10 cellular contexts compared by ENCODE assay signal in the genomic region with DNA sequence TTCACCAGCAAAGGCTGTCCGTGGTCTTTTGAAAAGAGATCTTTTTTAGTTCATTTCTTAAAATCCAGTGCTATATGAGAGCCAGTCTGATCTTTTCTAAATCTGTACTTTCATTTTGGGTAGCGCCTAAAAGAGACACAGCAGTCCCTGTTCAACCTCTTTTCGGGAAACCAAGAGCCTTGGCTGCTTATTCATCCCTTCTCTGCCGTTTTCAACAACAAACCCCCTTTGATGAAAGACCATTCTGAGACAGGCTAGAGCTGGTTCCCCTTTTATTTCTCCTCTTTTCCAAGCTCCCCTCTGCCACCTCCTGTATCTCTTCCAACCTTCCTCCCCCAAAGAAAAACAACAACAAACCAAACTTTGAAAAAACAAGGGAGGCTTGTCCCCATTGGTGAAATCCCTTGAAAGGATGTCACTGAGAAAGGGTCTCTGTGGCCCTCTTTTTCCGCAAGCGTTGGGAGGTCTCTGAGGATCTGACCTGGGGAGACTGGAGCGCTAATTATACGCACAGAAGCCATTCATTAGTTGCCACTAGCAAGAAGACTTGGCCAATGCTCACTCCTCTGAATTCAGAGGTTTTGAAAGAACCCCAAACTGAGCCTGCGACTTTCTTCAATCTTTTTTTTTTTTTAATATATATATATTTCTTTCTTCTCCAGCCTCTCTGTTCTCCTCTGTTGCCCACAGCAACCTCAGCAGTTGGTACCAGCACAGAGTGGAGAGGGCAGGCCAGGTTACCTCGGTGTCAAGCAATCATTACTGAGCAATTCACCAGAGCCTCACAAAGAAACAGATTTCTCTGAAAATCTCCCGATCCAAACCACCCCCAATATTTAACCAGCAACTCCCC.
A peak's percentile ranks its signal among the peaks of the same experiment; 100 is the strongest.
DNase-seq lines count a peak whose midpoint lies in the region; ATAC-seq lines count a peak whose summit lies in the region.
"Had no signal": no experiment of that assay in that cellular context is flagged by ENCODE, and none has a peak within 500 bp of the region (broad histone marks: within the 10 kb centered on the region; RNA-seq: fewer than 3 reads in every experiment).

No MANE protein-coding gene starts in this region.

- no peaks in the 10 kb centered on the region for H3K36me3 Mint-ChIP-seq in activated T-helper 2 cell treated with anti-CD3 and anti-CD28 coated beads, Interferon-gamma antibody, Interleukin-2, Interleukin-4, amounts not matched to agents 10 μg/mL and 5 μg/mL and 100 μg/mL, durations not matched to agents 14 hours and 24 hours and 36 hours (ENCODE audit: low read depth)
- H3K36me3 Mint-ChIP-seq in stimulated activated memory B cell treated with anti-CD40 and anti-IgM and Interleukin-4, amounts not matched to agents 10 μg/mL and 1 μg/mL and 100 μg/mL, for 72 hours = peaks cover 5% of the 10 kb centered on the region

- H3K9me3 Mint-ChIP-seq in activated T-helper 2 cell treated with anti-CD3 and anti-CD28 coated beads, Interferon-gamma antibody, Interleukin-2, Interleukin-4, amounts not matched to agents 10 μg/mL and 5 μg/mL and 100 μg/mL, durations not matched to agents 14 hours and 24 hours and 36 hours = no peaks in the 10 kb centered on the region
- no peaks in the 10 kb centered on the region for H3K9me3 Mint-ChIP-seq in stimulated activated memory B cell treated with anti-CD40 and anti-IgM and Interleukin-4, amounts not matched to agents 10 μg/mL and 1 μg/mL and 100 μg/mL, for 72 hours

- peaks cover 3% of the 10 kb centered on the region for H3K27me3 Mint-ChIP-seq in activated T-helper 2 cell treated with anti-CD3 and anti-CD28 coated beads, Interferon-gamma antibody, Interleukin-2, Interleukin-4, amounts not matched to agents 10 μg/mL and 5 μg/mL and 100 μg/mL, durations not matched to agents 14 hours and 24 hours and 36 hours (ENCODE audit: low read depth)
- H3K27me3 Mint-ChIP-seq in stimulated activated memory B cell treated with anti-CD40 and anti-IgM and Interleukin-4, amounts not matched to agents 10 μg/mL and 1 μg/mL and 100 μg/mL, for 72 hours = no peaks in the 10 kb centered on the region

- DNase-seq in activated CD8-positive, alpha-beta memory T cell treated with anti-CD3 and anti-CD28 coated beads for 24 hours = peak; percentile 58
- no peak for DNase-seq in activated CD8-positive, alpha-beta memory T cell treated with anti-CD3 and anti-CD28 coated beads, Interleukin-2, amount 50 U/mL, for 48 hours
- DNase-seq in activated T-helper 2 cell treated with anti-CD3 and anti-CD28 coated beads, Interferon-gamma antibody, Interleukin-2, Interleukin-4, amounts not matched to agents 10 μg/mL and 5 μg/mL and 100 μg/mL, durations not matched to agents 14 hours and 24 hours and 36 hours (ENCODE audit: low spot score) = no peak
- DNase-seq in inferior parietal cortex (ENCODE audit: extremely low spot score) (peak; percentile 44), H7 (no peak)
- DNase-seq: AML-193 had no signal

- intact Hi-C loops in activated T-helper 2 cell treated with anti-CD3 and anti-CD28 coated beads, Interferon-gamma antibody, Interleukin-2, Interleukin-4, amounts not matched to agents 10 μg/mL and 5 μg/mL and 100 μg/mL, durations not matched to agents 14 hours and 24 hours and 36 hours (cut with micrococcal nuclease) = no loop called here

- H3K27me3 ChIP-seq in H7 (ENCODE audit: control insufficient read depth, insufficient read depth, low read length) = no peaks in the 10 kb centered on the region
- H3K27me3 ChIP-seq: adrenal gland had no signal

- no peaks in the 10 kb centered on the region for H3K36me3 ChIP-seq in H7 (replicated peaks; ENCODE audit: control insufficient read depth, insufficient read depth, low read length)
- H3K36me3 ChIP-seq: adrenal gland had no signal

- peak overlapping the region; percentile 72 for H3K4me3 Mint-ChIP-seq in activated T-helper 2 cell treated with anti-CD3 and anti-CD28 coated beads, Interferon-gamma antibody, Interleukin-2, Interleukin-4, amounts not matched to agents 10 μg/mL and 5 μg/mL and 100 μg/mL, durations not matched to agents 14 hours and 24 hours and 36 hours (ENCODE audit: low read depth)
- no peak overlapping the region for H3K4me3 Mint-ChIP-seq in stimulated activated memory B cell treated with anti-CD40 and anti-IgM and Interleukin-4, amounts not matched to agents 10 μg/mL and 1 μg/mL and 100 μg/mL, for 72 hours

- ATAC-seq in stimulated activated memory B cell treated with anti-CD40 and anti-IgM and Interleukin-4, amounts not matched to agents 10 μg/mL and 1 μg/mL and 100 μg/mL, for 72 hours = no peak
- ATAC-seq in HG03196 (IDR thresholded peaks at IDR 0.05; ENCODE audit: unreplicated experiment) (no peak), esophagus mucosa (no peak)

- H3K27ac Mint-ChIP-seq in activated T-helper 2 cell treated with anti-CD3 and anti-CD28 coated beads, Interferon-gamma antibody, Interleukin-2, Interleukin-4, amounts not matched to agents 10 μg/mL and 5 μg/mL and 100 μg/mL, durations not matched to agents 14 hours and 24 hours and 36 hours = peak overlapping the region; percentile 68
- H3K27ac Mint-ChIP-seq in stimulated activated memory B cell treated with anti-CD40 and anti-IgM and Interleukin-4, amounts not matched to agents 10 μg/mL and 1 μg/mL and 100 μg/mL, for 72 hours = peak overlapping the region; percentile 14

- peaks cover 56% of the 10 kb centered on the region for H3K4me1 Mint-ChIP-seq in activated T-helper 2 cell treated with anti-CD3 and anti-CD28 coated beads, Interferon-gamma antibody, Interleukin-2, Interleukin-4, amounts not matched to agents 10 μg/mL and 5 μg/mL and 100 μg/mL, durations not matched to agents 14 hours and 24 hours and 36 hours (ENCODE audit: low read depth)
- H3K4me1 Mint-ChIP-seq in stimulated activated memory B cell treated with anti-CD40 and anti-IgM and Interleukin-4, amounts not matched to agents 10 μg/mL and 1 μg/mL and 100 μg/mL, for 72 hours = peaks cover 21% of the 10 kb centered on the region

- no peak overlapping the region for H3K4me3 ChIP-seq in H7 (ENCODE audit: insufficient read depth, low read depth, low read length)
- H3K4me3 ChIP-seq: adrenal gland had no signal

Comparison
In these comparisons a context has a peak if more than half of its experiments do, and no peak if none do; other contexts are left out.
1. DNase-seq: peak in activated CD8-positive, alpha-beta memory T cell treated with anti-CD3 and anti-CD28 coated beads for 24 hours (single experiment) and inferior parietal cortex (single experiment); none in activated CD8-positive, alpha-beta memory T cell treated with anti-CD3 and anti-CD28 coated beads, Interleukin-2, amount 50 U/mL, for 48 hours (single experiment), activated T-helper 2 cell treated with anti-CD3 and anti-CD28 coated beads, Interferon-gamma antibody, Interleukin-2, Interleukin-4, amounts not matched to agents 10 μg/mL and 5 μg/mL and 100 μg/mL, durations not matched to agents 14 hours and 24 hours and 36 hours (single experiment) and H7 (single experiment).